15 cellular contexts compared by ENCODE assay signal in genomic region chr20:46342045-46342378, GRCh38. TPM values are rescaled to one million over a fixed set of nuclear protein-coding genes. Genes with fewer than 3 reads are reported as not detected.
A peak's percentile ranks its signal among the peaks of the same experiment; 100 is the strongest.
DNase-seq lines count a peak whose midpoint lies in the region; ATAC-seq and TF ChIP-seq lines count a peak whose summit lies in the region.
"Had no signal": no experiment of that assay in that cellular context is flagged by ENCODE, and none has a peak within 500 bp of the region (broad histone marks: within the 10 kb centered on the region; RNA-seq: fewer than 3 reads in every experiment).

No MANE protein-coding gene starts in this region.

- peaks cover 38% of the 10 kb centered on the region for H3K4me1 ChIP-seq in ectodermal cell (ENCODE audit: control insufficient read depth, insufficient read depth, low read length)
- peaks cover 3% of the 10 kb centered on the region for H3K4me1 ChIP-seq in osteoblast (ENCODE audit: insufficient read depth, low read length)
- H3K4me1 ChIP-seq in gastrocnemius medialis: peaks cover 8 to 9% of the 10 kb centered on the region in 2 donors

- H3K27me3 Mint-ChIP-seq in stimulated activated naive CD8-positive, alpha-beta T cell treated with anti-CD3 and anti-CD28 coated beads, Interleukin-15, amount 100 ng/mL, for 72 hours: peaks cover 18% of the 10 kb centered on the region
- H3K27me3 Mint-ChIP-seq in activated naive CD8-positive, alpha-beta T cell treated with anti-CD3 and anti-CD28 coated beads for 36 hours: peaks cover 4% of the 10 kb centered on the region

- no peaks in the 10 kb centered on the region for H3K9me3 Mint-ChIP-seq in stimulated activated naive CD8-positive, alpha-beta T cell treated with anti-CD3 and anti-CD28 coated beads, Interleukin-15, amount 100 ng/mL, for 72 hours
- H3K9me3 Mint-ChIP-seq in activated naive CD8-positive, alpha-beta T cell treated with anti-CD3 and anti-CD28 coated beads for 36 hours: no peaks in the 10 kb centered on the region
- H3K9me3 Mint-ChIP-seq: CD4-positive, CD25-positive, alpha-beta regulatory T cell; GM23338 had no signal

- H3K4me3 ChIP-seq in ectodermal cell (ENCODE audit: insufficient read depth, low read depth, low read length) (no peak overlapping the region), osteoblast (ENCODE audit: insufficient read depth, low read length) (no peak overlapping the region), gastrocnemius medialis (no peak overlapping the region)
- H3K4me3 ChIP-seq: BLaER1 treated with 17β-estradiol and CSF1 and Interleukin-3, amounts not matched to agents 10 nM and 100 nM; GM23338 had no signal

- no peak for TF ChIP-seq CTCF in osteoblast (IDR thresholded peaks at IDR 0.05; ENCODE audit: extremely low read depth, low read depth, low read length)
- no peak for TF ChIP-seq CTCF in gastrocnemius medialis (IDR thresholded peaks at IDR 0.05 in 4 of 5, conservative IDR thresholded peaks at IDR 0.05 in 1 of 5)

- no peak for DNase-seq in stimulated activated naive CD8-positive, alpha-beta T cell treated with anti-CD3 and anti-CD28 coated beads, Interleukin-15, amount 100 ng/mL, for 72 hours
- no peak for DNase-seq in stimulated activated naive CD8-positive, alpha-beta T cell treated with anti-CD3 and anti-CD28 coated beads, Interleukin-15, Interleukin-2, amounts not matched to agents 100 U/mL and 50 U/mL, for 24 hours
- DNase-seq in osteoblast (ENCODE audit: insufficient read length, low spot score, missing footprints) (peak; percentile 47), posterior cingulate gyrus (no peak), gastrocnemius medialis (no peak)
- DNase-seq in activated naive CD8-positive, alpha-beta T cell treated with anti-CD3 and anti-CD28 coated beads for 36 hours: no peak
- DNase-seq: 8988T; ACHN; CD4-positive, CD25-positive, alpha-beta regulatory T cell; DMS 273 treated with DMSO at 0.1 percent for 48 hours; H7 had no signal

- no peaks in the 10 kb centered on the region for H3K36me3 ChIP-seq in ectodermal cell (ENCODE audit: control insufficient read depth, insufficient read depth, low read length)
- H3K36me3 ChIP-seq in osteoblast (ENCODE audit: insufficient read depth, low read length): no peaks in the 10 kb centered on the region
- no peaks in the 10 kb centered on the region for H3K36me3 ChIP-seq in gastrocnemius medialis

- no peak overlapping the region for H3K4me2 ChIP-seq in osteoblast (ENCODE audit: insufficient read depth, low read length)
- H3K4me2 ChIP-seq: GM23338 had no signal

- no peak overlapping the region for H3K4me3 Mint-ChIP-seq in stimulated activated naive CD8-positive, alpha-beta T cell treated with anti-CD3 and anti-CD28 coated beads, Interleukin-15, amount 100 ng/mL, for 72 hours
- no peak overlapping the region for H3K4me3 Mint-ChIP-seq in activated naive CD8-positive, alpha-beta T cell treated with anti-CD3 and anti-CD28 coated beads for 36 hours
- H3K4me3 Mint-ChIP-seq: GM23338 had no signal

- no peaks in the 10 kb centered on the region for H4K20me1 ChIP-seq in osteoblast (ENCODE audit: insufficient read depth, low read length)

- peak; percentile 18 for ATAC-seq in stimulated activated naive CD8-positive, alpha-beta T cell treated with anti-CD3 and anti-CD28 coated beads, Interleukin-15, amount 100 ng/mL, for 72 hours
- ATAC-seq in stimulated activated naive CD8-positive, alpha-beta T cell treated with anti-CD3 and anti-CD28 coated beads, Interleukin-15, Interleukin-2, amounts not matched to agents 100 U/mL and 50 U/mL, for 24 hours: no peak
- no peak for ATAC-seq in gastrocnemius medialis
- ATAC-seq: GM23338 had no signal

- no peak for TF ChIP-seq POLR2A in gastrocnemius medialis (IDR thresholded peaks at IDR 0.05)

- H3K9me3 ChIP-seq in ectodermal cell (ENCODE audit: control insufficient read depth, low read length) (no peaks in the 10 kb centered on the region), osteoblast (ENCODE audit: low read depth, low read length) (no peaks in the 10 kb centered on the region), gastrocnemius medialis (no peaks in the 10 kb centered on the region)
- H3K9me3 ChIP-seq: BLaER1 treated with 17β-estradiol and CSF1 and Interleukin-3, amounts not matched to agents 10 nM and 100 nM had no signal

- intact Hi-C loops in posterior cingulate gyrus (cut with DNase I): no loop called here
- intact Hi-C loops in gastrocnemius medialis (cut with DNase I; ENCODE audit: low total_unique reads): loop anchor here (10.0 kb wide), 1 partner anchor 127 kb away; no protein-coding TSS in a partner anchor

- H3K79me2 ChIP-seq in osteoblast (ENCODE audit: insufficient read depth, low read length): no peaks in the 10 kb centered on the region

- no peak overlapping the region for H2AFZ ChIP-seq in osteoblast (ENCODE audit: low read length)
- H2AFZ ChIP-seq: GM23338 had no signal

- WGBS in ectodermal cell, 2 experiments: 56 to 65% methylated on average over 7 of the region's 7 CpGs

- H3K27ac ChIP-seq in ectodermal cell (ENCODE audit: insufficient read depth, low read depth, low read length, poor library complexity, severe bottlenecking): peak overlapping the region; percentile 57
- no peak overlapping the region for H3K27ac ChIP-seq in osteoblast (ENCODE audit: low read depth, low read length)
- H3K27ac ChIP-seq in gastrocnemius medialis: peak overlapping the region in 1 of 4 donors; percentile 81
- H3K27ac ChIP-seq: BLaER1 treated with 17β-estradiol and CSF1 and Interleukin-3, amounts not matched to agents 10 nM and 100 nM had no signal

- no peaks in the 10 kb centered on the region for H3K27me3 ChIP-seq in ectodermal cell (ENCODE audit: control insufficient read depth, insufficient read depth, low read length, poor library complexity, severe bottlenecking)
- peaks cover 46% of the 10 kb centered on the region for H3K27me3 ChIP-seq in osteoblast (ENCODE audit: insufficient read depth, low read length)
- H3K27me3 ChIP-seq in gastrocnemius medialis: peaks cover 25 to 36% (median 36%) of the 10 kb centered on the region in 3 donors

- in situ Hi-C loops in gastrocnemius medialis (cut with MboI; ENCODE audit: low sequenced_read_pairs in 4 of 4): loop anchor here in 2 of 4 donors (10.0 to 25.0 kb wide), 2 partner anchors 205 to 207 kb away; no protein-coding TSS in a partner anchor

- H3K4me1 Mint-ChIP-seq in stimulated activated naive CD8-positive, alpha-beta T cell treated with anti-CD3 and anti-CD28 coated beads, Interleukin-15, amount 100 ng/mL, for 72 hours: peaks cover 24% of the 10 kb centered on the region
- H3K4me1 Mint-ChIP-seq in activated naive CD8-positive, alpha-beta T cell treated with anti-CD3 and anti-CD28 coated beads for 36 hours: peaks cover 13% of the 10 kb centered on the region

- no peak overlapping the region for H3K27ac Mint-ChIP-seq in stimulated activated naive CD8-positive, alpha-beta T cell treated with anti-CD3 and anti-CD28 coated beads, Interleukin-15, amount 100 ng/mL, for 72 hours
- H3K27ac Mint-ChIP-seq in activated naive CD8-positive, alpha-beta T cell treated with anti-CD3 and anti-CD28 coated beads for 36 hours: no peak overlapping the region
- H3K27ac Mint-ChIP-seq: GM23338 had no signal

- H3K36me3 Mint-ChIP-seq in activated naive CD8-positive, alpha-beta T cell treated with anti-CD3 and anti-CD28 coated beads for 36 hours: no peaks in the 10 kb centered on the region

RNA-seq across cellular contexts. Expression of gene CDH22, which starts 33.7 kb away (rescaled TPM):
- polyA plus RNA-seq in ectodermal cell (2013, experiment 1 of 4): 0.19 TPM
- polyA plus RNA-seq in ectodermal cell (2013, experiment 2 of 4): 0.23 TPM
- polyA plus RNA-seq in ectodermal cell (2013, experiment 3 of 4): 0.37 TPM
- polyA plus RNA-seq in ectodermal cell (2013, experiment 4 of 4): 0.45 TPM
- total RNA-seq in osteoblast: not detected in 2 replicates
- total RNA-seq in activated naive CD8-positive, alpha-beta T cell treated with anti-CD3 and anti-CD28 coated beads for 36 hours: under 1 TPM in 1 of 2 experiments, not detected in 1; 0.12 TPM
- total RNA-seq in gastrocnemius medialis: 1 to 10 TPM in 1 of 4 donors, under 1 TPM in 3; 0.26 to 1.2 (median 0.35) TPM
- total RNA-seq: CD4-positive, CD25-positive, alpha-beta regulatory T cell; HT-29 had no signal
- polyA plus RNA-seq: CD4-positive, CD25-positive, alpha-beta regulatory T cell had no signal
